ENCODE assay signal across 25 cellular contexts in the genomic region with DNA sequence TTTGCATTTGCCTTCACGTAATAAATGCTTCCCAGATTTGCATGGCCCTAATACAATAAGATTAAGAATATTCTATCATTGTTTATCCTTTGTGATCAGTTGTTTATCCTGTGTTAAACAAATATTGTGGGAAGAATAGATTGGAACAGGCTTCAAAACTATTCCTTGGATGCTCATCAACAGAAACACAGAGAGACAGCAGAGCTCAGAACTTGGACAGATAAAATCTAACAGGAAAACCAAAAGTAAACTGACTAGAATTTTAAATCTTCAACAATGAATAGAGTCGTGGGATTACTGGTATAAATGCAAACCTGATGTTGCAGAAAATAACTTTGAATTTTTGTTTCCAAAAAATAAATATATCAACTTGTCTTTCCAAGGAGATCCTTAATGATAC.
"Had no signal": no experiment of that assay in that cellular context is flagged by ENCODE, and none has a peak within 500 bp of the region (broad histone marks: within the 10 kb centered on the region; RNA-seq: fewer than 3 reads in every experiment).

No MANE protein-coding gene starts in this region.

- H3K27ac Mint-ChIP-seq: activated B cell treated with CpG ODN at 0.5 μM for 24 hours; activated CD4-positive, alpha-beta T cell treated with anti-CD3 and anti-CD28 coated beads, Interleukin-2, amount 10 ng/mL, durations not matched to agents 24 days and 14 days; activated CD8-positive, alpha-beta memory T cell treated with anti-CD3 and anti-CD28 coated beads, Interleukin-2, amount 10 ng/mL, durations not matched to agents 7 days and 5 days; activated naive CD4-positive, alpha-beta T cell treated with anti-CD3 and anti-CD28 coated beads for 36 hours; activated naive CD8-positive, alpha-beta T cell; activated T-helper 17 cell treated with anti-CD3 and anti-CD28 coated beads, Interleukin-2, amount 50 U/mL, for 72 hours; T-helper 1 cell treated with Interleukin-12 subunit alpha and Interleukin-12 subunit beta and Interleukin-4 antibody, amounts not matched to agents 30 μg/mL and 1 μg/mL, for 36 hours had no signal

- H3K27me3 ChIP-seq: brain microvascular endothelial cell had no signal

- H3K36me3 ChIP-seq: brain microvascular endothelial cell had no signal

- ATAC-seq: activated CD8-positive, alpha-beta memory T cell treated with anti-CD3 and anti-CD28 coated beads, Interleukin-2, amount 10 ng/mL, durations not matched to agents 7 days and 5 days; activated T-helper 17 cell treated with anti-CD3 and anti-CD28 coated beads, Interleukin-2, amount 50 U/mL, for 72 hours; K562; Panc1; Right ventricle myocardium inferior had no signal

- H3K27ac ChIP-seq: brain microvascular endothelial cell had no signal

- H3K27me3 Mint-ChIP-seq: activated B cell treated with CpG ODN at 0.5 μM for 24 hours; activated CD4-positive, alpha-beta T cell treated with anti-CD3 and anti-CD28 coated beads, Interleukin-2, amount 10 ng/mL, durations not matched to agents 24 days and 14 days; activated T-helper 17 cell treated with anti-CD3 and anti-CD28 coated beads, Interleukin-2, amount 50 U/mL, for 72 hours had no signal

- DNase-seq: activated B cell treated with CpG ODN at 0.5 μM for 24 hours; activated CD4-positive, alpha-beta T cell treated with anti-CD3 and anti-CD28 coated beads for 1 hour; activated CD4-positive, alpha-beta T cell treated with anti-CD3 and anti-CD28 coated beads, Interleukin-2, amount 10 ng/mL, durations not matched to agents 24 days and 14 days; activated CD4-positive, alpha-beta T cell treated with anti-CD3 and anti-CD28 coated beads, Interleukin-2, amount 50 U/mL, for 48 hours; activated CD8-positive, alpha-beta memory T cell treated with anti-CD3 and anti-CD28 coated beads, Interleukin-2, amount 10 ng/mL, durations not matched to agents 7 days and 5 days; activated gamma-delta T cell; activated naive CD4-positive, alpha-beta T cell treated with anti-CD3 and anti-CD28 coated beads for 36 hours; activated T-cell treated with anti-CD3 and anti-CD28 coated beads, Interleukin-2, amount 50 U/mL, for 48 hours; brain microvascular endothelial cell; MM.1S; NCI-H1105; NCI-H1436; NCI-H1694 treated with DMSO at 0.1 percent for 48 hours; NCI-H2081; NCI-H510A treated with DMSO at 0.1 percent for 48 hours; NCI-H69; NK-92 treated with Interleukin-12 subunit alpha and Interleukin-12 subunit beta, amount 100 ng/mL, for 24 hours; OCI-M1; RPMI8226 had no signal

- H3K4me3 ChIP-seq: K562 had no signal

- H3K9me3 Mint-ChIP-seq: activated B cell treated with CpG ODN at 0.5 μM for 24 hours; activated T-helper 17 cell treated with anti-CD3 and anti-CD28 coated beads, Interleukin-2, amount 50 U/mL, for 72 hours had no signal

- FAIRE-seq: K562 had no signal

- H3K4me3 Mint-ChIP-seq: activated B cell treated with CpG ODN at 0.5 μM for 24 hours; activated CD4-positive, alpha-beta T cell treated with anti-CD3 and anti-CD28 coated beads, Interleukin-2, amount 10 ng/mL, durations not matched to agents 24 days and 14 days; activated CD8-positive, alpha-beta memory T cell treated with anti-CD3 and anti-CD28 coated beads, Interleukin-2, amount 10 ng/mL, durations not matched to agents 7 days and 5 days; activated naive CD4-positive, alpha-beta T cell treated with anti-CD3 and anti-CD28 coated beads for 36 hours; activated naive CD8-positive, alpha-beta T cell; activated T-helper 17 cell treated with anti-CD3 and anti-CD28 coated beads, Interleukin-2, amount 50 U/mL, for 72 hours; T-helper 1 cell treated with Interleukin-12 subunit alpha and Interleukin-12 subunit beta and Interleukin-4 antibody, amounts not matched to agents 30 μg/mL and 1 μg/mL, for 36 hours had no signal
